In genomic region chr2:221997100-221997499, GRCh38 we compare ENCODE assay signal across 1 cellular context.
TF ChIP-seq lines count a peak whose summit lies in the region.

No MANE protein-coding gene starts in this region.

TF ChIP-seq in HepG2, 621 proteins besides CTCF, POLR2A, EP300 and RAD21 (continued from another document):
- no peak for TF ChIP-seq SNAPC4 (CRISPR knock-in tag; IDR thresholded peaks at IDR 0.05)
TF ChIP-seq in HepG2: peak in this region for 0.
